11 cellular contexts compared by ENCODE assay signal in the genomic region with DNA sequence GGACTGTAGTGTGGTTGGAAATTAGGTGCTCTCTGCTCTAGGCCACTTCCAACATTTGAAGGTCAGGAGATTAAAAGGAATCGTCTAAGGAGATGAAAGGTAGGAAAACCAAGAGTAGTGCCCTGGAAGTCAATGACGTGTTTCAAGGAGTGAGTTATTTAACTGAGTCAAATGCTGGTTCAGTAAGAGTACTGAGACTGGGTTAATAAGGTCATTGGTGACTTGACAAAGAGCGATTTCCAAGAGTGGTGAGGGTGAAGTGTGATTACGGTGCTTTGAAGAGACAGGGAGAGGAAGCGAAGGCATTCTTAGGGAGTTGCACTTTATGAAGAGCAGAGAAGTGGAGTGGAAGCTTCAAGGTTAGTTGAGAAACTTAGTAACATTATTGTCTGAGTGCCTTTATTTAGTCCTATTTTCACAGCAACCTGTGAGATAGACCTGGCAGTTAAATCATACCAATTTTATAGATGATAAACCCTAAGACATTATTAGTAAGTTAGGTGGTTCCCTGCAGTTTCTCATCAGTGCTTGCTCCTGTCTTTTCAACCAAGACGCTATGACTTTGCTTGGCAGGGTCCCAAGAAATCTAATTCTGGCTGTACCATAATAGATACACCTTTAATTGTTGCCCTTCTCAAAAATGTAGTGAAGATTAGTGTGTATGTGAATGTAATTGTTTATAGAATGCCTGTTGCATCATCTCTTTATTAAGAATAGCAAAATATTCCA. TPM values are rescaled to one million over a fixed set of nuclear protein-coding genes. Genes with fewer than 3 reads are reported as not detected.
A peak's percentile ranks its signal among the peaks of the same experiment; 100 is the strongest.
DNase-seq lines count a peak whose midpoint lies in the region; ATAC-seq and TF ChIP-seq lines count a peak whose summit lies in the region.
"Had no signal": no experiment of that assay in that cellular context is flagged by ENCODE, and none has a peak within 500 bp of the region (broad histone marks: within the 10 kb centered on the region; RNA-seq: fewer than 3 reads in every experiment).

No MANE protein-coding gene starts in this region.

- H3K27ac ChIP-seq in PC-9 (peak overlapping the region; percentile 17), endodermal cell (ENCODE audit: low read depth, low read length) (no peak overlapping the region), neural progenitor cell (no peak overlapping the region)
- H3K27ac ChIP-seq: transverse colon had no signal

- no peaks in the 10 kb centered on the region for H3K27me3 ChIP-seq in PC-9 (ENCODE audit: insufficient read depth, low read depth)
- H3K27me3 ChIP-seq in endodermal cell (ENCODE audit: control insufficient read depth, insufficient read depth, low read length, poor library complexity, severe bottlenecking): no peaks in the 10 kb centered on the region
- H3K27me3 ChIP-seq in neural progenitor cell: no peaks in the 10 kb centered on the region
- H3K27me3 ChIP-seq: transverse colon had no signal

- H3F3A ChIP-seq in PC-9 (ENCODE audit: insufficient read depth, low read depth): peaks cover 74% of the 10 kb centered on the region
- peaks cover 15% of the 10 kb centered on the region for H3F3A ChIP-seq in neural progenitor cell (ENCODE audit: low read depth)

- peaks cover 95% of the 10 kb centered on the region for H4K20me1 ChIP-seq in PC-9 (ENCODE audit: insufficient read depth)
- peaks cover 100% of the 10 kb centered on the region for H4K20me1 ChIP-seq in neural progenitor cell (ENCODE audit: low read depth)

- 94 to 96% methylated on average over 5 to 6 of the region's 6 CpGs for WGBS in endodermal cell (ENCODE audit: insufficient coverage in 1 of 2, insufficient read length in 1 of 2), 2 experiments

- peaks cover 42% of the 10 kb centered on the region for H3K4me1 ChIP-seq in PC-9 (replicated peaks; ENCODE audit: insufficient read depth)
- no peaks in the 10 kb centered on the region for H3K4me1 ChIP-seq in endodermal cell (ENCODE audit: control insufficient read depth, insufficient read depth, low read length)
- H3K4me1 ChIP-seq in neural progenitor cell: peaks cover 20% of the 10 kb centered on the region

- ATAC-seq in GM18907 (IDR thresholded peaks at IDR 0.05; ENCODE audit: unreplicated experiment) (no peak), GM18868 (IDR thresholded peaks at IDR 0.05; ENCODE audit: unreplicated experiment) (no peak)

- no peak overlapping the region for H2AFZ ChIP-seq in PC-9
- H2AFZ ChIP-seq in neural progenitor cell (replicated peaks): no peak overlapping the region

- H3K9me3 ChIP-seq in PC-9 (ENCODE audit: insufficient read depth, low read depth): no peaks in the 10 kb centered on the region
- no peaks in the 10 kb centered on the region for H3K9me3 ChIP-seq in endodermal cell (ENCODE audit: control insufficient read depth, low read length)
- no peaks in the 10 kb centered on the region for H3K9me3 ChIP-seq in neural progenitor cell (ENCODE audit: low read depth)
- H3K9me3 ChIP-seq: transverse colon had no signal

- no peak for TF ChIP-seq POLR2A in erythroblast (IDR thresholded peaks at IDR 0.05; ENCODE audit: low read length)

- intact Hi-C loops in PC-9 (cut with micrococcal nuclease; ENCODE audit: unreplicated experiment): no loop called here

- no peaks in the 10 kb centered on the region for H3K27me3 Mint-ChIP-seq in T-helper 2 cell treated with Interferon-gamma antibody and Interleukin-4, amounts not matched to agents 5 μg/mL and 100 μg/mL, for 36 hours (ENCODE audit: low read depth)
- no peaks in the 10 kb centered on the region for H3K27me3 Mint-ChIP-seq in endodermal cell (ENCODE audit: insufficient read depth)
- peaks cover 6% of the 10 kb centered on the region for H3K27me3 Mint-ChIP-seq in neural progenitor cell (ENCODE audit: insufficient read depth, low read depth)

- no TSS peak for BruUV-seq in PC-9 (replicated peaks; lab: Mats Ljungman, UMichigan)

- H3K9me2 ChIP-seq in PC-9 (ENCODE audit: insufficient read depth): no peaks in the 10 kb centered on the region

- no peak overlapping the region for H3K9ac ChIP-seq in endodermal cell (ENCODE audit: extremely low read depth, low read length, poor library complexity, severe bottlenecking)
- H3K9ac ChIP-seq in neural progenitor cell: peak overlapping the region; percentile 25

- peaks cover 97% of the 10 kb centered on the region for H3K79me2 ChIP-seq in PC-9 (ENCODE audit: low read depth)
- peaks cover 100% of the 10 kb centered on the region for H3K79me2 ChIP-seq in neural progenitor cell (ENCODE audit: low read depth)

- H3K36me3 Mint-ChIP-seq in T-helper 2 cell treated with Interferon-gamma antibody and Interleukin-4, amounts not matched to agents 5 μg/mL and 100 μg/mL, for 36 hours (ENCODE audit: low read depth): peaks cover 71% of the 10 kb centered on the region
- H3K36me3 Mint-ChIP-seq in endodermal cell (ENCODE audit: low read depth): peaks cover 76% of the 10 kb centered on the region
- peaks cover 30% of the 10 kb centered on the region for H3K36me3 Mint-ChIP-seq in neural progenitor cell

- H3K4me2 ChIP-seq in PC-9 (peak overlapping the region; percentile 43), neural progenitor cell (peak overlapping the region; percentile 44)

- peaks cover 67% of the 10 kb centered on the region for H3K36me3 ChIP-seq in PC-9 (ENCODE audit: low read depth)
- H3K36me3 ChIP-seq in endodermal cell (ENCODE audit: control insufficient read depth, insufficient read depth, low read length): peaks cover 86% of the 10 kb centered on the region
- H3K36me3 ChIP-seq in neural progenitor cell: peaks cover 21% of the 10 kb centered on the region

- H3K4me3 Mint-ChIP-seq in T-helper 2 cell treated with Interferon-gamma antibody and Interleukin-4, amounts not matched to agents 5 μg/mL and 100 μg/mL, for 36 hours: peak overlapping the region; percentile 62
- H3K4me3 Mint-ChIP-seq in endodermal cell (no peak overlapping the region), neural progenitor cell (no peak overlapping the region)

- TF ChIP-seq CTCF in PC-9 (conservative IDR thresholded peaks at IDR 0.05) (no peak), endodermal cell (conservative IDR thresholded peaks at IDR 0.05) (no peak), neural progenitor cell (IDR thresholded peaks at IDR 0.05) (no peak)

- H3K4me3 ChIP-seq in PC-9 (no peak overlapping the region), endodermal cell (ENCODE audit: low read length) (peak overlapping the region; percentile 71), neural progenitor cell (no peak overlapping the region)
- H3K4me3 ChIP-seq: transverse colon had no signal

- POLR2A ChIA-PET in PC-9 (lab: Charles Lee; ENCODE audit: unreplicated experiment): no interaction called here

- H3K4me1 Mint-ChIP-seq in T-helper 2 cell treated with Interferon-gamma antibody and Interleukin-4, amounts not matched to agents 5 μg/mL and 100 μg/mL, for 36 hours (ENCODE audit: low read depth): peaks cover 42% of the 10 kb centered on the region
- H3K4me1 Mint-ChIP-seq in endodermal cell: peaks cover 18% of the 10 kb centered on the region
- peaks cover 14% of the 10 kb centered on the region for H3K4me1 Mint-ChIP-seq in neural progenitor cell

- H3K9me3 Mint-ChIP-seq in T-helper 2 cell treated with Interferon-gamma antibody and Interleukin-4, amounts not matched to agents 5 μg/mL and 100 μg/mL, for 36 hours: no peaks in the 10 kb centered on the region
- H3K9me3 Mint-ChIP-seq in endodermal cell (no peaks in the 10 kb centered on the region), neural progenitor cell (no peaks in the 10 kb centered on the region)

- H3K27ac Mint-ChIP-seq in T-helper 2 cell treated with Interferon-gamma antibody and Interleukin-4, amounts not matched to agents 5 μg/mL and 100 μg/mL, for 36 hours: peak overlapping the region; percentile 43
- H3K27ac Mint-ChIP-seq in endodermal cell: peak overlapping the region; percentile 4
- H3K27ac Mint-ChIP-seq in neural progenitor cell: no peak overlapping the region

- DNase-seq in T-helper 2 cell treated with Interferon-gamma antibody and Interleukin-4, amounts not matched to agents 5 μg/mL and 100 μg/mL, for 36 hours (ENCODE audit: low spot score): no peak
- no peak for DNase-seq in T-helper 2 cell
- DNase-seq in PC-9: no peak
- DNase-seq in endodermal cell: no peak
- no peak for DNase-seq in neural progenitor cell (ENCODE audit: low spot score)
- DNase-seq in erythroblast (lab: John Stamatoyannopoulos, UW): no peak
- DNase-seq: NCI-H1092 treated with DMSO at 0.1 percent for 48 hours, SHP77 treated with DMSO at 0.1 percent for 48 hours, transverse colon had no signal

- CTCF ChIA-PET in PC-9 (lab: Charles Lee): no interaction called here

RNA-seq across cellular contexts. Expression of a gene that starts 5.9 kb away (rescaled TPM):
- total RNA-seq in PC-9 (2021) (186 and 198 TPM in 2 replicates), endodermal cell (100 to 1,000 TPM; 234 to 255 TPM), neural progenitor cell (ENCODE audit: low replicate concordance) (214 and 304 TPM in 2 replicates)
- polyA plus RNA-seq in endodermal cell (2013, experiment 1 of 2): 230 TPM
- polyA plus RNA-seq in endodermal cell (2013, experiment 2 of 2): 217 TPM

RNA-seq across cellular contexts. Expression of a gene that starts 13.8 kb away (rescaled TPM):
- total RNA-seq in PC-9 (2021) (27.2 and 33.3 TPM in 2 replicates), endodermal cell (10 to 100 TPM; 33.7 to 52.2 TPM), neural progenitor cell (ENCODE audit: low replicate concordance) (38.2 and 57.4 TPM in 2 replicates)
- 55.9 TPM for polyA plus RNA-seq in endodermal cell (2013, experiment 1 of 2)
- 43.6 TPM for polyA plus RNA-seq in endodermal cell (2013, experiment 2 of 2)
